Comparison of ENCODE assay signal across 8 cellular contexts in the genomic region with DNA sequence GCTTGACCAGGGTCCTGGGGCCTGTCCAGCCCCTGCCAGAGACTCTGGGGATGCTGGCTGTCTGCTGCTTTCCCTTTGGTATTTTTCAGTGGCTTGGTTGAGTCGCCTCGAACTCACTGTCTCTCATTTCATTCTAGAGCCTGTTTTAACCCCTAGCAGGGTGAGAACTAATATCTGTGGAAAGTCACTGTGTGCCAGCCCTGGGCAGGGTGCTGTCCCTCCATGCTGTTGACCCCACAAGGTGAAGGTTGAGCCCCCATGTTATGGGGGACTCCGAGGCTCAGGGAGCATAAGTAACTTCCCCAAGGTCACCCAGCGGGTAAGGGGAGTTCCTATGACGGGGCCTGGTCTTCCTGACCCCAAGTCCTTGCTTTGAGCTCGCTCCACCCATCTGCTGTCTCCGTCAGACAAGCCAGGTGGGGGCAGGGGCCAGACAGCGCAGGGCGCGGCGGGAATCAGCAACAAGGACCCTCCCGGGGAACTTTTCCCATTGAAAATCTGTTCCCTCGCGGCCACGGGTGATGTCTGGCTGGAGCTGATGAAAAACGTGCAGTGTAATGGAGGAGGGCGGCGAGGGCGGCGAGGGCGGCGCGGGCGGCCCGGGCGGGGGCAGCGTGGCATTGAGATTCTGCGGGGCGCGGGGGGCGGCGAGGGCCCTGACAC. TPM values are rescaled to one million over a fixed set of nuclear protein-coding genes. Genes with fewer than 3 reads are reported as not detected.
DNase-seq lines count a peak whose midpoint lies in the region; ATAC-seq and TF ChIP-seq lines count a peak whose summit lies in the region.

No MANE protein-coding gene starts in this region.

- peaks cover 47% of the 10 kb centered on the region for H3K27me3 Mint-ChIP-seq in H9 (ENCODE audit: low read depth)
- peaks cover 36% of the 10 kb centered on the region for H3K27me3 Mint-ChIP-seq in activated CD4-positive, alpha-beta memory T cell treated with anti-CD3 and anti-CD28 coated beads, Interleukin-2, amount 10 ng/mL, durations not matched to agents 7 days and 5 days

- H4K20me1 ChIP-seq in H9 (ENCODE audit: control insufficient read depth, insufficient read depth, insufficient read length), result peaks cover 2% of the 10 kb centered on the region
- H4K20me1 ChIP-seq in smooth muscle cell (ENCODE audit: low read depth), result no peaks in the 10 kb centered on the region

- H3K79me2 ChIP-seq in H9 (ENCODE audit: insufficient read depth, low read length) (no peaks in the 10 kb centered on the region), smooth muscle cell (ENCODE audit: low read depth) (no peaks in the 10 kb centered on the region)

- H4K8ac ChIP-seq in H9 (replicated peaks; ENCODE audit: insufficient read length, low read depth, low read length), result no peak overlapping the region

- intact Hi-C loops in heart right ventricle (cut with DNase I), result loop anchor here in 6 of 10 donors (2.0 to 10.0 kb wide), 4 partner anchors 41 to 244 kb away; no protein-coding TSS in a partner anchor

- DNase-seq in AG10803 (ENCODE audit: low read depth) (peak; percentile 25), H9 (no peak), heart right ventricle (peak in 1 of 2 donors; percentile 41), smooth muscle cell (lab: John Stamatoyannopoulos, UW; ENCODE audit: unreplicated experiment) (no peak), GF-D8 (lab: John Stamatoyannopoulos, UW) (no peak), NCI-H1048 (lab: John Stamatoyannopoulos, UW) (no peak)
- DNase-seq in activated CD4-positive, alpha-beta memory T cell treated with anti-CD3 and anti-CD28 coated beads, Interleukin-2, amount 10 ng/mL, durations not matched to agents 7 days and 5 days, result no peak

- H3K9ac ChIP-seq in H9 (ENCODE audit: extremely low read depth, insufficient read length, low read length), result no peak overlapping the region
- peak overlapping the region; percentile 8 for H3K9ac ChIP-seq in smooth muscle cell (ENCODE audit: low read depth)

- peaks cover 14% of the 10 kb centered on the region for H3K23me2 ChIP-seq in H9 (ENCODE audit: insufficient read length, low read depth, low read length, poor library complexity, severe bottlenecking)

- POLR2A ChIA-PET in activated CD4-positive, alpha-beta memory T cell treated with anti-CD3 and anti-CD28 coated beads, Interleukin-2, amount 10 ng/mL, durations not matched to agents 7 days and 5 days (lab: Charles Lee), result no interaction called here

- no peak overlapping the region for H3K14ac ChIP-seq in H9 (ENCODE audit: insufficient read depth, low read length)

- H3K4me2 ChIP-seq in H9 (ENCODE audit: insufficient read depth, insufficient read length, low read length), result peak overlapping the region; percentile 33
- H3K4me2 ChIP-seq in smooth muscle cell, result peak overlapping the region; percentile 94

- no peak overlapping the region for H2AK5ac ChIP-seq in H9 (ENCODE audit: insufficient read length, low read length)

- H3K27ac Mint-ChIP-seq in H9, result no peak overlapping the region
- H3K27ac Mint-ChIP-seq in activated CD4-positive, alpha-beta memory T cell treated with anti-CD3 and anti-CD28 coated beads, Interleukin-2, amount 10 ng/mL, durations not matched to agents 7 days and 5 days, result no peak overlapping the region

- H3K4me3 ChIP-seq in AG10803 (ENCODE audit: low read length), result peak overlapping the region; percentile 60
- peak overlapping the region; percentile 11 to 63 (median 58) for H3K4me3 ChIP-seq in heart right ventricle
- peak overlapping the region; percentile 62 for H3K4me3 ChIP-seq in smooth muscle cell

- H3F3A ChIP-seq in smooth muscle cell (ENCODE audit: low read depth), result peaks cover 7% of the 10 kb centered on the region

- H3K18ac ChIP-seq in H9 (ENCODE audit: insufficient read length, low read depth, low read length), result no peak overlapping the region

- H4K91ac ChIP-seq in H9 (ENCODE audit: insufficient read length, low read depth, low read length), result no peak overlapping the region

- H2BK5ac ChIP-seq in H9 (ENCODE audit: insufficient read length, low read length), result no peak overlapping the region

- no peak overlapping the region for H3T11ph ChIP-seq in H9 (ENCODE audit: low read length)

- no CpG with 5 or more reads among the region's 32 CpGs for WGBS in H9 (ENCODE audit: extremely low coverage, insufficient read length, low lambda C conversion rate)
- WGBS in heart right ventricle, 2 donors, result 5 to 6% methylated on average over 20 to 32 of the region's 32 CpGs
- 7% methylated on average over 32 of the region's 32 CpGs for WGBS in smooth muscle cell (ENCODE audit: low lambda C conversion rate)

- H3K4me1 ChIP-seq in H9 (ENCODE audit: insufficient read depth, low read length), result no peaks in the 10 kb centered on the region; the same call in 1 of the 2 replicates
- H3K4me1 ChIP-seq in heart right ventricle, result peaks cover 13 to 47% (median 38%) of the 10 kb centered on the region in 9 donors
- H3K4me1 ChIP-seq in smooth muscle cell (ENCODE audit: low read depth), result peaks cover 16% of the 10 kb centered on the region

- no peak overlapping the region for H3K23ac ChIP-seq in H9 (ENCODE audit: insufficient read length, low read depth, low read length)

- H2BK20ac ChIP-seq in H9 (ENCODE audit: low read depth, low read length, poor library complexity, severe bottlenecking), result no peak overlapping the region

- TF ChIP-seq CTCF in AG10803 (conservative IDR thresholded peaks at IDR 0.05; ENCODE audit: low read length) (no peak), H9 (conservative IDR thresholded peaks at IDR 0.05) (no peak), heart right ventricle (IDR thresholded peaks at IDR 0.05) (no peak), smooth muscle cell (IDR thresholded peaks at IDR 0.05; ENCODE audit: borderline replicate concordance, insufficient read depth, poor library complexity, severe bottlenecking) (no peak)

- no peak overlapping the region for H3K56ac ChIP-seq in H9 (ENCODE audit: insufficient read length, low read depth, low read length)

- H3K4ac ChIP-seq in H9 (ENCODE audit: low read depth, low read length), result no peak overlapping the region

- H3K9me3 ChIP-seq in H9 (ENCODE audit: control insufficient read depth, low read depth, low read length) (no peaks in the 10 kb centered on the region), heart right ventricle (no peaks in the 10 kb centered on the region), smooth muscle cell (replicated peaks; ENCODE audit: low read depth) (no peaks in the 10 kb centered on the region)

- peak overlapping the region; percentile 79 to 92 for H3K4me3 Mint-ChIP-seq in H9
- peak overlapping the region; percentile 71 for H3K4me3 Mint-ChIP-seq in activated CD4-positive, alpha-beta memory T cell treated with anti-CD3 and anti-CD28 coated beads, Interleukin-2, amount 10 ng/mL, durations not matched to agents 7 days and 5 days

- H2BK15ac ChIP-seq in H9 (ENCODE audit: low read depth, low read length), result no peak overlapping the region

- no peak overlapping the region for H4K5ac ChIP-seq in H9 (ENCODE audit: insufficient read length, low read depth, low read length)

- H2BK120ac ChIP-seq in H9 (ENCODE audit: low read depth, low read length, poor library complexity, severe bottlenecking), result no peak overlapping the region

- H3K9me3 Mint-ChIP-seq in H9, result no peaks in the 10 kb centered on the region; a peak in 2 of 5 replicates
- no peaks in the 10 kb centered on the region for H3K9me3 Mint-ChIP-seq in activated CD4-positive, alpha-beta memory T cell treated with anti-CD3 and anti-CD28 coated beads, Interleukin-2, amount 10 ng/mL, durations not matched to agents 7 days and 5 days

- H3K36me3 Mint-ChIP-seq in H9 (ENCODE audit: insufficient read depth in 1 of 3, low read depth in 3 of 3), result peaks cover 0 to 6% (median 2%) of the 10 kb centered on the region in 3 experiments; a peak in 2 of 7 replicates
- peaks cover 5% of the 10 kb centered on the region for H3K36me3 Mint-ChIP-seq in activated CD4-positive, alpha-beta memory T cell treated with anti-CD3 and anti-CD28 coated beads, Interleukin-2, amount 10 ng/mL, durations not matched to agents 7 days and 5 days (ENCODE audit: low read depth)

- H2AFZ ChIP-seq in H9 (ENCODE audit: low read length) (no peak overlapping the region), smooth muscle cell (ENCODE audit: low read depth) (peak overlapping the region; percentile 67)

- CTCF ChIA-PET in activated CD4-positive, alpha-beta memory T cell treated with anti-CD3 and anti-CD28 coated beads, Interleukin-2, amount 10 ng/mL, durations not matched to agents 7 days and 5 days (lab: Charles Lee), result interaction anchor here (1.2 to 5.0 kb wide), 3 partner anchors 31 to 98 kb away, joined by 3 to 53 read pairs (median 12); no protein-coding TSS in a partner anchor

- peaks cover 24% of the 10 kb centered on the region; the same call in 1 of the 2 replicates for H3K27me3 ChIP-seq in H9 (ENCODE audit: insufficient read depth, low read length)
- H3K27me3 ChIP-seq in heart right ventricle, result peaks cover 0 to 44% (median 0%) of the 10 kb centered on the region in 7 donors
- peaks cover 18% of the 10 kb centered on the region for H3K27me3 ChIP-seq in smooth muscle cell (ENCODE audit: low read depth)

- H3K36me3 ChIP-seq in heart right ventricle, result no peaks in the 10 kb centered on the region
- H3K36me3 ChIP-seq in smooth muscle cell (ENCODE audit: low read depth), result no peaks in the 10 kb centered on the region

- H3K79me1 ChIP-seq in H9 (ENCODE audit: insufficient read depth, low read depth, low read length, poor library complexity, severe bottlenecking), result no peaks in the 10 kb centered on the region

- no peak overlapping the region for H2BK12ac ChIP-seq in H9 (ENCODE audit: insufficient read length, low read depth, low read length)

- H3K27ac ChIP-seq in H9 (ENCODE audit: insufficient read length, low read depth, low read length) (no peak overlapping the region), heart right ventricle (peak overlapping the region in 9 of 10 donors; percentile 31 to 72 (median 65)), smooth muscle cell (ENCODE audit: low read depth) (no peak overlapping the region)

- peaks cover 29 to 44% of the 10 kb centered on the region in 2 experiments for H3K4me1 Mint-ChIP-seq in H9
- H3K4me1 Mint-ChIP-seq in activated CD4-positive, alpha-beta memory T cell treated with anti-CD3 and anti-CD28 coated beads, Interleukin-2, amount 10 ng/mL, durations not matched to agents 7 days and 5 days, result peaks cover 17% of the 10 kb centered on the region

- ATAC-seq in heart right ventricle, result peak in 2 of 8 donors; percentile 24 to 45
- no peak for ATAC-seq in HG03469 (IDR thresholded peaks at IDR 0.05; ENCODE audit: unreplicated experiment)

RNA-seq across cellular contexts. Expression of a gene that starts 32.8 kb away (rescaled TPM):
- 48.3 and 53.2 TPM in 2 replicates for total RNA-seq in H9 (2021)
- 10 to 100 TPM; 25.9 to 26.2 TPM for total RNA-seq in activated CD4-positive, alpha-beta memory T cell treated with anti-CD3 and anti-CD28 coated beads, Interleukin-2, amount 10 ng/mL, durations not matched to agents 7 days and 5 days
- 10 to 100 TPM; 28.1 to 46.2 (median 32.7) TPM for total RNA-seq in heart right ventricle
- polyA plus RNA-seq in heart right ventricle, result 10 to 100 TPM; 21.1 to 22.9 TPM
- total RNA-seq in smooth muscle cell, result 24.3 and 42.3 TPM in 2 replicates
- polyA plus RNA-seq in smooth muscle cell, result 25.7 and 28.4 TPM in 2 replicates

RNA-seq across cellular contexts. Expression of a gene that starts 42.5 kb away (rescaled TPM):
- total RNA-seq in H9 (2021), result 150 and 151 TPM in 2 replicates
- total RNA-seq in activated CD4-positive, alpha-beta memory T cell treated with anti-CD3 and anti-CD28 coated beads, Interleukin-2, amount 10 ng/mL, durations not matched to agents 7 days and 5 days, result 100 to 1,000 TPM; 114 TPM
- total RNA-seq in heart right ventricle, result 100 to 1,000 TPM in 1 of 10 donors, 10 to 100 TPM in 9; 60.6 to 110 (median 74.4) TPM
- polyA plus RNA-seq in heart right ventricle, result 10 to 100 TPM; 40.9 to 68.5 TPM
- total RNA-seq in smooth muscle cell, result 78.7 and 87.6 TPM in 2 replicates
- 105 and 148 TPM in 2 replicates for polyA plus RNA-seq in smooth muscle cell

RNA-seq across cellular contexts. Expression of a gene that starts 50.5 kb away (rescaled TPM):
- total RNA-seq in H9 (2021) (6.0 and 6.4 TPM in 2 replicates), heart right ventricle (10 to 100 TPM in 2 of 10 donors, 1 to 10 TPM in 5, under 1 TPM in 3; 0.37 to 25.6 (median 1.1) TPM), smooth muscle cell (not detected in 2 replicates)
- total RNA-seq in activated CD4-positive, alpha-beta memory T cell treated with anti-CD3 and anti-CD28 coated beads, Interleukin-2, amount 10 ng/mL, durations not matched to agents 7 days and 5 days, result under 1 TPM; 0.33 to 0.43 TPM
- polyA plus RNA-seq in heart right ventricle (10 to 100 TPM in 1 of 2 donors, 1 to 10 TPM in 1; 2.2 to 12.7 TPM), smooth muscle cell (5.5 and 5.6 TPM in 2 replicates)

Comparison
In these comparisons a context has a peak if more than half of its experiments do, and no peak if none do; other contexts are left out.
1. H3K27ac ChIP-seq: peak in heart right ventricle (9 of 10); none in H9 (single experiment) and smooth muscle cell (single experiment).
2. Peak in every context shown above with its lines, with median percentiles within 50 percentile points of each other: H3K4me3 ChIP-seq.